Comparison of ENCODE assay signal across 10 cellular contexts in the genomic region with DNA sequence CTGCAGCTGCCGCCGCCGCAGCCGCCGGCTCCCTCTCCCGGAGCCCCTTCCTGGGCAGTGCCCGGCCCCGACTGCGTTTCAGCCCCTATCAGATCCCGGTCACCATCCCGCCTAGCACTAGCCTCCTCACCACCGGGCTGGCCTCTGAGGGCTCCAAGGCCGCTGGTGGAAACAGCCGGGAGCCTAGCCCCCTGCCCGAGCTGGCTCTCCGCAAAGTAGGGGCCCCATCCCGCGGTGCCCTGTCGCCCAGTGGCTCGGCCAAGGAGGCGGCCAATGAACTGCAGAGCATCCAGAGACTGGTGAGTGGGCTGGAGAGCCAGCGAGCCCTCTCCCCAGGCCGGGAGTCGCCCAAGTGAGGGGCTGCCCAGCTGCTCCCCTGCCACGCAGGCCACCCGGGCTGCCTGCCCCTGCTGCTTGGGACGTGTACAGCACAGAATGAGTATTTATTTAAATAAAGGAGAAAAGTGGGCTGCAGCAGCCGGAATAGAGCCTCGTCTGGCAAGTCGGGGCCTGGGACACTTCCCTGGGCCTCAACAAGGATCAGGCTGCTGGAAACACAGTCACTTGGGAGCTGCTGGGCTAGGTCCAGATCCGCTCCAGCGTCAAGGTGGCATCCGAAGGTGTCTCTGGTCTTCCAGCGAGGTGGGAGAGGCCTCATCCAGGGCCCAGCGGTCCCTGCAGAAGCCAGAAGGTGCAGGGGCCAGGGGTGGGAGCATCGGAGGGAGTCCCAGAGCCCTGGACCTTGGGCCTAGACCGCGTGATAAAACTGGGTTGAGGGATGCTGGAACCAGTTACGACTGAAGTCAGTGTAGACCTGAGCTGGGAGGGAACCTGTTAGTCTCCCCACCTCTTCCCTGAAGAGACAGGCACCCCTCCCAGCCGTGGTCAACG. TPM values are rescaled to one million over a fixed set of nuclear protein-coding genes. Genes with fewer than 3 reads are reported as not detected.
A peak's percentile ranks its signal among the peaks of the same experiment; 100 is the strongest.
DNase-seq lines count a peak whose midpoint lies in the region; ATAC-seq, FAIRE-seq and TF ChIP-seq lines count a peak whose summit lies in the region.
"Had no signal": no experiment of that assay in that cellular context is flagged by ENCODE, and none has a peak within 500 bp of the region (broad histone marks: within the 10 kb centered on the region; RNA-seq: fewer than 3 reads in every experiment).

No MANE protein-coding gene starts in this region.

- H3K9me3 ChIP-seq in sigmoid colon (no peaks in the 10 kb centered on the region), small intestine (ENCODE audit: control insufficient read depth, low read depth) (no peaks in the 10 kb centered on the region)

- FAIRE-seq in GM19239 (lab: Jason Lieb, UNC), result no peak
- FAIRE-seq in small intestine (lab: Jason Lieb, UNC), result no peak

- TF ChIP-seq CTCF in VCaP (conservative IDR thresholded peaks at IDR 0.05) (no peak), sigmoid colon (IDR thresholded peaks at IDR 0.05) (no peak)

- TF ChIP-seq POLR2A in sigmoid colon (IDR thresholded peaks at IDR 0.05), result no peak

- intact Hi-C loops in cardiac septum (cut with DNase I), result no loop called here
- intact Hi-C loops in sigmoid colon (cut with DNase I), result no loop called here

- H3K36me3 ChIP-seq in sigmoid colon, result no peaks in the 10 kb centered on the region
- H3K36me3 ChIP-seq in small intestine (ENCODE audit: control insufficient read depth in 2 of 2, insufficient read depth in 2 of 2, low read length in 2 of 2), result no peaks in the 10 kb centered on the region

- H3K4me3 ChIP-seq in sigmoid colon, result peak overlapping the region in 1 of 4 donors; percentile 55
- no peak overlapping the region for H3K4me3 ChIP-seq in small intestine (ENCODE audit: low read depth in 1 of 2, low read length in 2 of 2)

- H3K27me3 ChIP-seq in sigmoid colon (peaks cover 63 to 96% (median 83%) of the 10 kb centered on the region in 3 donors), small intestine (ENCODE audit: control insufficient read depth in 2 of 2, insufficient read depth in 2 of 2, low read length in 2 of 2) (peaks cover 17 to 42% of the 10 kb centered on the region in 2 donors)

- H3K27ac ChIP-seq in VCaP (peak overlapping the region; percentile 72; the same call in 1 of the 2 replicates), sigmoid colon (peak overlapping the region in 1 of 4 donors; percentile 91), small intestine (ENCODE audit: low read depth in 1 of 2, low read length in 1 of 2) (peak overlapping the region in 1 of 2 donors; percentile 1)

- H3K4me1 ChIP-seq in sigmoid colon (peaks cover 0 to 71% (median 68%) of the 10 kb centered on the region in 4 donors), small intestine (ENCODE audit: control insufficient read depth in 2 of 2, insufficient read depth in 1 of 2, low read depth in 1 of 2, low read length in 1 of 2) (no peaks in the 10 kb centered on the region)

- 22 to 29% methylated on average over 41 of the region's 41 CpGs for WGBS in sigmoid colon, 2 donors
- WGBS in small intestine, 3 donors, result 26 to 36% (median 36%) methylated on average over 38 to 41 of the region's 41 CpGs

- no peak for ATAC-seq in GM18873 (IDR thresholded peaks at IDR 0.05; ENCODE audit: low FRiP score, unreplicated experiment)

- no peak for TF ChIP-seq EP300 in sigmoid colon (IDR thresholded peaks at IDR 0.05)

- DNase-seq in GM19239 (ENCODE audit: insufficient read length, low spot score) (peak; percentile 5), cardiac septum (ENCODE audit: low spot score) (peak; percentile 56), sigmoid colon (peak; percentile 61), small intestine (no peak), NCI-H526 treated with DMSO at 0.1 percent for 48 hours (lab: John Stamatoyannopoulos, UW) (no peak)
- no peak for DNase-seq in stimulated activated CD4-positive, alpha-beta T cell treated with anti-CD3 and anti-CD28 coated beads, Interleukin-1b, Interleukin-23, amount 100 ng/mL, for 48 hours
- DNase-seq: occipital lobe, SHP77 had no signal

RNA-seq across cellular contexts. Expression of gene TBX2, which starts 8.8 kb away (rescaled TPM):
- total RNA-seq in cardiac septum (17.2 TPM), sigmoid colon (1 to 10 TPM in 3 of 4 donors, under 1 TPM in 1; 0.99 to 5.3 (median 2.3) TPM)
- polyA plus RNA-seq in sigmoid colon (1 to 10 TPM; 2.3 to 5.3 (median 3.6) TPM), small intestine (1 to 10 TPM in 2 of 3 donors, under 1 TPM in 1; 0.45 to 9.5 (median 4.3) TPM)

RNA-seq across cellular contexts. Expression of gene TBX4, which starts 43.8 kb away (rescaled TPM):
- total RNA-seq in cardiac septum (0.05 TPM), sigmoid colon (not detected)
- polyA plus RNA-seq in sigmoid colon (not detected), small intestine (not detected)
- total RNA-seq: occipital lobe had no signal

Comparison
In these comparisons a context has a peak if more than half of its experiments do, and no peak if none do; other contexts are left out.
1. DNase-seq: peak in GM19239 (single experiment), cardiac septum (single experiment) and sigmoid colon (single experiment); none in stimulated activated CD4-positive, alpha-beta T cell treated with anti-CD3 and anti-CD28 coated beads, Interleukin-1b, Interleukin-23, amount 100 ng/mL, for 48 hours (single experiment), small intestine (single experiment) and NCI-H526 treated with DMSO at 0.1 percent for 48 hours (single experiment).